In the genomic region with DNA sequence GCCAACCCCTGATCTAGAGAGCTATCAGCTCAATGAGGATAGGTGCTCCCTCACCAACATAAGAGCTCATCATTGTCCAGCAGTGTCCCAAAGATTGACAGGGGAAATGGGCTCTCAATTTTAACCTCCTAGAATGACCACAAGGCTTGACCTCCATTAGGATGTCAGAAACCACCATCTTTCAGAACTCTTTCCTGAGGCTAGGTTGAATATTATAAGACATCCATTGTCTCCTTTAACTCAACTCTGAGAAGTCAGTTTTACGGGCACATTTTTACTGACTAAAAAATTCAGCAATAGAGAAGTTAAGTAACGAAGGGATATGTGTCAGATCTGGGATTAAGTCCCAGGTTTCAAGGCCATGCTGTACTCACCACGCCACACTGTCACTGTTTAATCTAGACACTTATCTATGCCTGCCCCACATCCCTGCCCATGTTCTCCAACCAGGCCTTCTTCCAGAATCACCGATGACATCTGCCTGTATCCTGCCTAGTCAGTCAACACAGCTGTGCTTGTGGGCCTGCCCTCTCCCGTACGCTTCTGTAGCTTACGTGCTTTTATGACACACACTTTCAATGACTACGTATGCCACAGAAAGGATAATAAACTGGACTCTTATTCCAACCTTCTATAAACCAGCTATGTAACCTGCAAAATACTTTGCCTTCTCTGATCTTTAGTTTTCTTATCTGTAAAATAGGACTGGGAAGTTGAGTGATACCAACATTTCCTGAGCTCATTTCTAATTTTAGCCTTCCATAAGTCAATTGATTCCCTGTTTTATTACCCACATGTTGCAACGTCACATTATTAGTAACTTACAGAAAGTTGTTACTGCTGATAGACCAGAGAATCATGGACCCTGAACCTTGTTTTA, we compare ENCODE assay signal across 14 cellular contexts. TPM values are rescaled to one million over a fixed set of nuclear protein-coding genes. Genes with fewer than 3 reads are reported as not detected.
DNase-seq lines count a peak whose midpoint lies in the region; FAIRE-seq lines count a peak whose summit lies in the region.
"Had no signal": no experiment of that assay in that cellular context is flagged by ENCODE, and none has a peak within 500 bp of the region (broad histone marks: within the 10 kb centered on the region; RNA-seq: fewer than 3 reads in every experiment).

No MANE protein-coding gene starts in this region.

- FAIRE-seq in small intestine (lab: Jason Lieb, UNC) = peak; percentile 81
- FAIRE-seq: A204.1 had no signal

- WGBS in small intestine, 3 donors = 30 to 65% (median 46%) methylated on average over 9 of the region's 9 CpGs

- H3K9me3 ChIP-seq in duodenal mucosa (ENCODE audit: control insufficient read depth in 1 of 2, low read length in 2 of 2) = no peaks in the 10 kb centered on the region
- no peaks in the 10 kb centered on the region for H3K9me3 ChIP-seq in small intestine (ENCODE audit: control insufficient read depth, low read depth)

- H3K27ac ChIP-seq in duodenal mucosa (ENCODE audit: low read depth, low read length) (peak overlapping the region; percentile 53), small intestine (ENCODE audit: low read depth in 1 of 2, low read length in 1 of 2) (peak overlapping the region; percentile 69 to 85)

- H3K9ac ChIP-seq in duodenal mucosa (ENCODE audit: low read depth in 1 of 2, low read length in 2 of 2) = peak overlapping the region in 1 of 2 donors; percentile 8

- H3K27me3 ChIP-seq in duodenal mucosa (ENCODE audit: control insufficient read depth in 1 of 2, insufficient read depth in 2 of 2, low read length in 2 of 2) (no peaks in the 10 kb centered on the region), small intestine (ENCODE audit: control insufficient read depth in 2 of 2, insufficient read depth in 2 of 2, low read length in 2 of 2) (no peaks in the 10 kb centered on the region)

- no peaks in the 10 kb centered on the region for H3K36me3 ChIP-seq in duodenal mucosa (ENCODE audit: control insufficient read depth in 1 of 2, insufficient read depth in 2 of 2, low read length in 2 of 2)
- H3K36me3 ChIP-seq in small intestine (ENCODE audit: control insufficient read depth in 2 of 2, insufficient read depth in 2 of 2, low read length in 2 of 2) = no peaks in the 10 kb centered on the region

- peak; percentile 5 for DNase-seq in NCI-H1694 treated with DMSO at 0.1 percent for 48 hours (lab: John Stamatoyannopoulos, UW)
- no peak for DNase-seq in NCI-H1694 (lab: John Stamatoyannopoulos, UW)
- DNase-seq in NCI-H510A (lab: John Stamatoyannopoulos, UW) = peak; percentile 25
- DNase-seq in small intestine = peak; percentile 94
- DNase-seq in NCI-H187 treated with DMSO at 0.1 percent for 48 hours (lab: John Stamatoyannopoulos, UW) = no peak
- no peak for DNase-seq in SW 1271 (lab: John Stamatoyannopoulos, UW)
- no peak for DNase-seq in NCI-H128 (lab: John Stamatoyannopoulos, UW; ENCODE audit: unreplicated experiment)
- DNase-seq: activated CD4-positive, alpha-beta T cell treated with anti-CD3 and anti-CD28 coated beads for 48 hours; caudate nucleus; DMS79 treated with DMSO at 0.1 percent for 48 hours; KBM-7; NCI-H526 treated with DMSO at 0.1 percent for 48 hours had no signal

- peaks cover 10 to 16% of the 10 kb centered on the region in 2 donors for H3K4me1 ChIP-seq in duodenal mucosa (ENCODE audit: control insufficient read depth in 1 of 2, insufficient read depth in 2 of 2, low read length in 2 of 2)
- no peaks in the 10 kb centered on the region for H3K4me1 ChIP-seq in small intestine (ENCODE audit: control insufficient read depth in 2 of 2, insufficient read depth in 1 of 2, low read depth in 1 of 2, low read length in 1 of 2)

- H3K4me3 ChIP-seq in duodenal mucosa (ENCODE audit: low read depth in 1 of 2, low read length in 2 of 2) (no peak overlapping the region), small intestine (ENCODE audit: low read depth in 1 of 2, low read length in 2 of 2) (no peak overlapping the region)

RNA-seq across cellular contexts. Expression of gene MUC13, which starts 17.2 kb away (rescaled TPM):
- polyA plus RNA-seq in small intestine = 100 to 1,000 TPM; 178 to 547 (median 269) TPM

Comparison
In these comparisons a context has a peak if more than half of its experiments do, and no peak if none do; other contexts are left out.
1. DNase-seq: peak in NCI-H1694 treated with DMSO at 0.1 percent for 48 hours (single experiment), NCI-H510A (single experiment) and small intestine (single experiment); none in NCI-H1694 (single experiment), NCI-H187 treated with DMSO at 0.1 percent for 48 hours (single experiment), SW 1271 (0 of 2) and NCI-H128 (single experiment).